17 cellular contexts compared by ENCODE assay signal in genomic region chr4:75985116-75985515, GRCh38. TPM values are rescaled to one million over a fixed set of nuclear protein-coding genes. Genes with fewer than 3 reads are reported as not detected.
A peak's percentile ranks its signal among the peaks of the same experiment; 100 is the strongest.
DNase-seq lines count a peak whose midpoint lies in the region; ATAC-seq and TF ChIP-seq lines count a peak whose summit lies in the region.
"Had no signal": no experiment of that assay in that cellular context is flagged by ENCODE, and none has a peak within 500 bp of the region (broad histone marks: within the 10 kb centered on the region; RNA-seq: fewer than 3 reads in every experiment).

No MANE protein-coding gene starts in this region.

- peaks cover 23% of the 10 kb centered on the region for H3K4me1 Mint-ChIP-seq in HFFc6 (ENCODE audit: low read depth)
- H3K4me1 Mint-ChIP-seq in activated T-helper 17 cell treated with anti-CD3 and anti-CD28 coated beads, Interleukin-2, amount 50 U/mL, for 72 hours, result peaks cover 26% of the 10 kb centered on the region

- H3K4me1 ChIP-seq in adipocyte (ENCODE audit: control insufficient read depth, insufficient read depth, low read length) (peaks cover 18% of the 10 kb centered on the region), thyroid gland (peaks cover 11 to 16% of the 10 kb centered on the region in 2 donors)

- H3K9me3 Mint-ChIP-seq in HFFc6, result no peaks in the 10 kb centered on the region
- no peaks in the 10 kb centered on the region for H3K9me3 Mint-ChIP-seq in activated T-helper 17 cell treated with anti-CD3 and anti-CD28 coated beads, Interleukin-2, amount 50 U/mL, for 72 hours

- H3K4me3 Mint-ChIP-seq in HFFc6, result no peak overlapping the region
- H3K4me3 Mint-ChIP-seq in activated T-helper 17 cell treated with anti-CD3 and anti-CD28 coated beads, Interleukin-2, amount 50 U/mL, for 72 hours, result no peak overlapping the region
- H3K4me3 Mint-ChIP-seq: activated CD4-positive, alpha-beta T cell treated with anti-CD3 and anti-CD28 coated beads, Interleukin-2, amount 10 ng/mL, durations not matched to agents 24 days and 14 days had no signal

- no peaks in the 10 kb centered on the region for H3K9me3 ChIP-seq in adipocyte (ENCODE audit: control insufficient read depth, low read length)
- H3K9me3 ChIP-seq in thyroid gland, result no peaks in the 10 kb centered on the region
- H3K9me3 ChIP-seq: ascending aorta, tibial nerve had no signal

- H3K36me3 Mint-ChIP-seq in HFFc6 (ENCODE audit: low read depth), result peaks cover 33% of the 10 kb centered on the region
- H3K36me3 Mint-ChIP-seq in activated T-helper 17 cell treated with anti-CD3 and anti-CD28 coated beads, Interleukin-2, amount 50 U/mL, for 72 hours (ENCODE audit: low read depth), result peaks cover 39% of the 10 kb centered on the region

- intact Hi-C loops in thyroid gland (cut with DNase I), result no loop called here

- H3K36me3 ChIP-seq in adipocyte (ENCODE audit: control insufficient read depth, insufficient read depth, low read length, severe bottlenecking) (peaks cover 20% of the 10 kb centered on the region), thyroid gland (peaks cover 3 to 6% of the 10 kb centered on the region in 2 donors)

- H3K4me3 ChIP-seq in adipocyte (ENCODE audit: low read length) (no peak overlapping the region), foreskin fibroblast (ENCODE audit: low read depth in 1 of 2, low read length in 2 of 2) (no peak overlapping the region), thyroid gland (replicated peaks in 1 of 3) (no peak overlapping the region)
- H3K4me3 ChIP-seq: ascending aorta, tibial nerve had no signal

- H3K27me3 ChIP-seq in adipocyte (replicated peaks; ENCODE audit: control insufficient read depth, insufficient read depth, low read length), result no peaks in the 10 kb centered on the region
- no peaks in the 10 kb centered on the region for H3K27me3 ChIP-seq in thyroid gland
- H3K27me3 ChIP-seq: ascending aorta, tibial nerve had no signal

- WGBS in thyroid gland, 2 donors, result 88 to 92% methylated on average over 3 of the region's 3 CpGs

- peaks cover 2% of the 10 kb centered on the region; the same call in 1 of the 2 replicates for H3K27me3 Mint-ChIP-seq in HFFc6 (ENCODE audit: insufficient read depth)
- H3K27me3 Mint-ChIP-seq in activated T-helper 17 cell treated with anti-CD3 and anti-CD28 coated beads, Interleukin-2, amount 50 U/mL, for 72 hours, result no peaks in the 10 kb centered on the region
- H3K27me3 Mint-ChIP-seq: activated CD4-positive, alpha-beta T cell treated with anti-CD3 and anti-CD28 coated beads, Interleukin-2, amount 10 ng/mL, durations not matched to agents 24 days and 14 days had no signal

- H3K27ac ChIP-seq in thyroid gland, result no peak overlapping the region
- H3K27ac ChIP-seq: ascending aorta, tibial nerve had no signal

- TF ChIP-seq POLR2A in thyroid gland (IDR thresholded peaks at IDR 0.05), result no peak

- H3K9ac ChIP-seq in adipocyte (ENCODE audit: low read length), result no peak overlapping the region

- in situ Hi-C loops in ACHN (cut with HindIII; ENCODE audit: low pct_ligation_motif_present, low pct_unique_long_range_greater_than_20kb, low sequenced_read_pairs), result no loop called here

- no peak for ATAC-seq in activated T-helper 17 cell treated with anti-CD3 and anti-CD28 coated beads, Interleukin-2, amount 50 U/mL, for 72 hours (replicated peaks)
- no peak for ATAC-seq in HG02763 (IDR thresholded peaks at IDR 0.05; ENCODE audit: unreplicated experiment)

- peak; percentile 2 for DNase-seq in ACHN
- peak; percentile 95 for DNase-seq in HFFc6
- peak; percentile 45 for DNase-seq in adipocyte (ENCODE audit: low read depth)
- DNase-seq in foreskin fibroblast, result peak; percentile 87 to 91
- no peak for DNase-seq in thyroid gland
- no peak for DNase-seq in activated T-cell treated with anti-CD3 and anti-CD28 coated beads, Interleukin-2, amount 50 U/mL, for 48 hours
- DNase-seq: activated CD4-positive, alpha-beta T cell treated with anti-CD3 and anti-CD28 coated beads, Interleukin-2, amount 10 ng/mL, durations not matched to agents 24 days and 14 days; DMS153; midbrain; NCI-H2171 treated with DMSO at 0.1 percent for 48 hours; posterior cingulate gyrus; T-helper 1 cell had no signal

- H3K27ac Mint-ChIP-seq in HFFc6, result no peak overlapping the region
- H3K27ac Mint-ChIP-seq in activated T-helper 17 cell treated with anti-CD3 and anti-CD28 coated beads, Interleukin-2, amount 50 U/mL, for 72 hours, result no peak overlapping the region
- H3K27ac Mint-ChIP-seq: activated CD4-positive, alpha-beta T cell treated with anti-CD3 and anti-CD28 coated beads, Interleukin-2, amount 10 ng/mL, durations not matched to agents 24 days and 14 days had no signal

- TF ChIP-seq CTCF in HFFc6 (IDR thresholded peaks at IDR 0.05) (no peak), foreskin fibroblast (IDR thresholded peaks at IDR 0.05; ENCODE audit: low read depth, low read length) (no peak), thyroid gland (IDR thresholded peaks at IDR 0.05) (no peak)

RNA-seq across cellular contexts. Expression of gene SDAD1, which starts 5.6 kb away (rescaled TPM):
- 10 to 100 TPM; 38.0 to 47.2 (median 41.6) TPM for total RNA-seq in HFFc6 (2021; fragmentation: NEBNext Ultra II Directional; extraction: Animal tissue kit (Norgen Biotek cat#: 25700))
- total RNA-seq in activated T-helper 17 cell treated with anti-CD3 and anti-CD28 coated beads, Interleukin-2, amount 50 U/mL, for 72 hours, result 10 to 100 TPM; 27.0 to 56.8 TPM
- 10 to 100 TPM; 40.7 to 57.1 (median 45.8) TPM for total RNA-seq in thyroid gland

RNA-seq across cellular contexts. Expression of gene CXCL9, which starts 22.2 kb away (rescaled TPM):
- total RNA-seq in HFFc6 (2021; fragmentation: NEBNext Ultra II Directional; extraction: Animal tissue kit (Norgen Biotek cat#: 25700)), result not detected
- total RNA-seq in activated T-helper 17 cell treated with anti-CD3 and anti-CD28 coated beads, Interleukin-2, amount 50 U/mL, for 72 hours, result 1 to 10 TPM in 1 of 2 donors, under 1 TPM in 1; 0.45 to 3.4 TPM
- 1 to 10 TPM in 3 of 4 donors, under 1 TPM in 1; 0.75 to 3.8 (median 1.7) TPM for total RNA-seq in thyroid gland
- total RNA-seq: A673 had no signal

RNA-seq across cellular contexts. Expression of gene CXCL10, which starts 38.2 kb away (rescaled TPM):
- not detected for total RNA-seq in HFFc6 (2021; fragmentation: NEBNext Ultra II Directional; extraction: Animal tissue kit (Norgen Biotek cat#: 25700))
- 1 to 10 TPM; 1.1 to 3.3 TPM for total RNA-seq in activated T-helper 17 cell treated with anti-CD3 and anti-CD28 coated beads, Interleukin-2, amount 50 U/mL, for 72 hours
- total RNA-seq in thyroid gland, result 1 to 10 TPM in 1 of 4 donors, not detected in 3; 2.7 TPM
- total RNA-seq: ascending aorta had no signal

RNA-seq across cellular contexts. Expression of gene NAAA, which starts 44.3 kb away (rescaled TPM):
- 10 to 100 TPM; 27.1 to 33.8 (median 30.4) TPM for total RNA-seq in HFFc6 (2021; fragmentation: NEBNext Ultra II Directional; extraction: Animal tissue kit (Norgen Biotek cat#: 25700))
- total RNA-seq in activated T-helper 17 cell treated with anti-CD3 and anti-CD28 coated beads, Interleukin-2, amount 50 U/mL, for 72 hours, result 10 to 100 TPM; 14.7 to 36.5 TPM
- 10 to 100 TPM; 54.2 to 93.5 (median 68.5) TPM for total RNA-seq in thyroid gland

RNA-seq across cellular contexts. Expression of gene CXCL11, which starts 50.8 kb away (rescaled TPM):
- total RNA-seq in HFFc6 (2021; fragmentation: NEBNext Ultra II Directional; extraction: Animal tissue kit (Norgen Biotek cat#: 25700)), result not detected
- total RNA-seq in activated T-helper 17 cell treated with anti-CD3 and anti-CD28 coated beads, Interleukin-2, amount 50 U/mL, for 72 hours, result not detected
- total RNA-seq in thyroid gland, result 1 to 10 TPM in 1 of 4 donors, not detected in 3; 1.3 TPM
- total RNA-seq: ascending aorta, tibial nerve had no signal

Comparison
In these comparisons a context has a peak if more than half of its experiments do, and no peak if none do; other contexts are left out.
1. DNase-seq: peak in ACHN (single experiment), HFFc6 (single experiment), adipocyte (single experiment) and foreskin fibroblast (2 of 2); none in thyroid gland (0 of 2) and activated T-cell treated with anti-CD3 and anti-CD28 coated beads, Interleukin-2, amount 50 U/mL, for 48 hours (0 of 2).